In the genomic region with DNA sequence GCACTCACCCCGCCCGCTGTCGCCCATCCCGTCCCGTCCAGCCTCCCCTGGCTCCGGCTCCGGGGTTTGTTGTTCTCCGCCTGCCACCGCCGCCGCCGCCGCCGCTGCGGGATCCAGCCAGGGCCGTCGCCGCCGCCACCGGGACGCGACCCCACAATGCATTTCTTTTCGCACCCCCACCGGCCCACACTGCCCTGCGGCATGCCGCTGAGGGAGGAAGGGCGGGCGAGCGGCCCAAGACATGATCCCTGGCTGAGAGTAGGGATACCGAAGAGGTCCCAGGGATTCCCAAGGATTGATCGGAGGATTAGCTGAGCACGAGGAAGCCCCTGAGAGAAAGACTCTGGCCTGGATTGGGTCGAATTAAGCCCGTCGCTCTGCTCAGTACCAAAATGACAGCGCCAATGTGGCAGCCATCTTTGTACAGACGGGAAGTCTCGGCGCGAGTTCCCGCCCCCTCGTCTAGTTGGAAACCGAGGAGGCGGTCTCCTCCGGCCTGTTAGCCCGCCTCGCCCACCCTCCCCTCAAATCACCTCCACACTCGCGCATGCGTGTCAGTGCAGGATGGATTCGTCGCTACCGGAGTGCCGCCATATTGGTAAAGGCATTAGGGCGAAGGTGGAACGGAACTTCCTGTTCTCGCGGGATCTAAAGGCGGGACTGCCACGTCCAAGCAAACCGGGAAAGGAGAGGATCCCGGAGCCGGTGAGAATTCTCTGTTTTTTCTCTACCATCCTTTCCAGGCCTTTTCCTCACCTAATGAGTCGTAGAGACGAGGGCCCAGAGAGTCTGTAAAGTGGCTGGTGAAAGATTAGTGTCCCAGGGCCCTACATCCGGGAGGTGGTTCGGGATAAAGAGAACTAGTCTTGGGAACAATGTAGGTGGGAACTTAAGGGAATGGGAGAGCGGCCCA, we compare ENCODE assay signal across 8 cellular contexts. TPM values are rescaled to one million over a fixed set of nuclear protein-coding genes. Genes with fewer than 3 reads are reported as not detected.
A peak's percentile ranks its signal among the peaks of the same experiment; 100 is the strongest.
DNase-seq lines count a peak whose midpoint lies in the region; ATAC-seq and TF ChIP-seq lines count a peak whose summit lies in the region.

RXRB (minus strand) TSS at position 432 of the 913 bp plus-strand sequence; CDS start at position 243, 189 bp downstream.
A gene with protein sequence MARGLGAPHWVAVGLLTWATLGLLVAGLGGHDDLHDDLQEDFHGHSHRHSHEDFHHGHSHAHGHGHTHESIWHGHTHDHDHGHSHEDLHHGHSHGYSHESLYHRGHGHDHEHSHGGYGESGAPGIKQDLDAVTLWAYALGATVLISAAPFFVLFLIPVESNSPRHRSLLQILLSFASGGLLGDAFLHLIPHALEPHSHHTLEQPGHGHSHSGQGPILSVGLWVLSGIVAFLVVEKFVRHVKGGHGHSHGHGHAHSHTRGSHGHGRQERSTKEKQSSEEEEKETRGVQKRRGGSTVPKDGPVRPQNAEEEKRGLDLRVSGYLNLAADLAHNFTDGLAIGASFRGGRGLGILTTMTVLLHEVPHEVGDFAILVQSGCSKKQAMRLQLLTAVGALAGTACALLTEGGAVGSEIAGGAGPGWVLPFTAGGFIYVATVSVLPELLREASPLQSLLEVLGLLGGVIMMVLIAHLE (plus strand): TSS at position 634 of the 913 bp plus-strand sequence. CDS start 379 bp downstream, outside the sequence.

- DNase-seq in DMS 273 treated with DMSO at 0.1 percent for 48 hours (lab: John Stamatoyannopoulos, UW) (peak; percentile 92), Peyer's patch (peak; percentile 97 to 100 (median 99)), erythroblast (lab: John Stamatoyannopoulos, UW) (peak; percentile 99)
- DNase-seq in activated T-cell treated with anti-CD3 and anti-CD28 coated beads, Interleukin-2, amount 50 U/mL, for 4 hours: peak; percentile 99
- peak; percentile 97 to 98 for DNase-seq in stimulated activated CD8-positive, alpha-beta memory T cell treated with anti-CD3 and anti-CD28 coated beads, Interleukin-4, amount 100 ng/mL, for 4 hours (ENCODE audit: low read depth in 2 of 2, low spot score in 1 of 2)

- H3K36me3 ChIP-seq in KOPT-K1 (ENCODE audit: insufficient read depth, low read length) (peaks cover 46% of the 10 kb centered on the region), Peyer's patch (peaks cover 0 to 38% (median 3%) of the 10 kb centered on the region in 3 donors), mucosa of rectum (ENCODE audit: control insufficient read depth in 2 of 2, insufficient read depth in 2 of 2, low read length in 2 of 2) (peaks cover 40 to 44% of the 10 kb centered on the region in 2 donors)

- H3K9me3 ChIP-seq in KOPT-K1 (ENCODE audit: insufficient read depth, low read length, poor library complexity, severe bottlenecking): no peaks in the 10 kb centered on the region
- H3K9me3 ChIP-seq in Peyer's patch: no peaks in the 10 kb centered on the region
- no peaks in the 10 kb centered on the region for H3K9me3 ChIP-seq in mucosa of rectum (ENCODE audit: control insufficient read depth in 2 of 2, low read length in 2 of 2)

- H3K27me3 ChIP-seq in Peyer's patch (no peaks in the 10 kb centered on the region), mucosa of rectum (ENCODE audit: control insufficient read depth in 2 of 2, insufficient read depth in 2 of 2, low read length in 2 of 2) (no peaks in the 10 kb centered on the region)

- H3K27me3 Mint-ChIP-seq in activated T-cell treated with anti-CD3 and anti-CD28 coated beads, Interleukin-2, amount 50 U/mL, for 4 hours (ENCODE audit: low read depth): no peaks in the 10 kb centered on the region

- H3K4me3 Mint-ChIP-seq in activated T-cell treated with anti-CD3 and anti-CD28 coated beads, Interleukin-2, amount 50 U/mL, for 4 hours: peak within 1 kb of the TSS; percentile 100

- H3K27ac ChIP-seq in KOPT-K1 (ENCODE audit: low read depth, low read length, poor library complexity, severe bottlenecking) (peak within 1 kb of the TSS; percentile 96), Peyer's patch (peak within 1 kb of the TSS; percentile 87 to 96 (median 94)), mucosa of rectum (ENCODE audit: low read depth in 2 of 2, low read length in 2 of 2) (peak within 1 kb of the TSS; percentile 97 to 99)

- H3K9me3 Mint-ChIP-seq in activated T-cell treated with anti-CD3 and anti-CD28 coated beads, Interleukin-2, amount 50 U/mL, for 4 hours: no peaks in the 10 kb centered on the region

- TF ChIP-seq POLR2A in Peyer's patch (IDR thresholded peaks at IDR 0.05) (peak; percentile 46 to 53), erythroblast (IDR thresholded peaks at IDR 0.05; ENCODE audit: low read length) (peak; percentile 95)

- no peak for TF ChIP-seq CTCF in Peyer's patch (IDR thresholded peaks at IDR 0.05)

- peak within 1 kb of the TSS; percentile 76 to 94 (median 91) for H3K4me3 ChIP-seq in Peyer's patch
- peak within 1 kb of the TSS; percentile 94 to 99 for H3K4me3 ChIP-seq in mucosa of rectum (ENCODE audit: low read length in 2 of 2)

- peak within 1 kb of the TSS; percentile 95 to 98 for H3K9ac ChIP-seq in mucosa of rectum (ENCODE audit: low read depth in 1 of 2, low read length in 2 of 2)

- H3K4me1 ChIP-seq in Peyer's patch: peaks cover 0 to 53% (median 26%) of the 10 kb centered on the region in 4 donors
- H3K4me1 ChIP-seq in mucosa of rectum (ENCODE audit: control insufficient read depth in 2 of 2, insufficient read depth in 2 of 2, low read length in 2 of 2): peaks cover 37 to 45% of the 10 kb centered on the region in 2 donors

- peaks cover 43% of the 10 kb centered on the region for H3K36me3 Mint-ChIP-seq in activated T-cell treated with anti-CD3 and anti-CD28 coated beads, Interleukin-2, amount 50 U/mL, for 4 hours (ENCODE audit: insufficient read depth)

- H3K4me1 Mint-ChIP-seq in activated T-cell treated with anti-CD3 and anti-CD28 coated beads, Interleukin-2, amount 50 U/mL, for 4 hours (ENCODE audit: low read depth): peaks cover 71% of the 10 kb centered on the region

- peak; percentile 54 for ATAC-seq in GM21723 (IDR thresholded peaks at IDR 0.05; ENCODE audit: unreplicated experiment)
- peak; percentile 63 to 73 for ATAC-seq in activated T-cell treated with anti-CD3 and anti-CD28 coated beads, Interleukin-2, amount 50 U/mL, for 4 hours

RNA-seq across cellular contexts. Expression of gene RXRB, which starts in this region (rescaled TPM):
- total RNA-seq in Peyer's patch: 10 to 100 TPM; 23.1 to 56.7 (median 36.6) TPM
- total RNA-seq in activated T-cell treated with anti-CD3 and anti-CD28 coated beads, Interleukin-2, amount 50 U/mL, for 4 hours: 10 to 100 TPM; 55.2 to 62.3 (median 60.8) TPM

RNA-seq across cellular contexts. Expression of the second gene that starts in this region (rescaled TPM):
- total RNA-seq in Peyer's patch: 10 to 100 TPM; 33.8 to 99.0 (median 55.0) TPM
- 10 to 100 TPM; 68.7 to 78.3 (median 72.1) TPM for total RNA-seq in activated T-cell treated with anti-CD3 and anti-CD28 coated beads, Interleukin-2, amount 50 U/mL, for 4 hours

Comparison
In these comparisons a context has a peak if more than half of its experiments do, and no peak if none do; other contexts are left out.
1. Peak in every context shown above with its lines: DNase-seq, ATAC-seq, H3K4me3 ChIP-seq and H3K27ac ChIP-seq.